ENCODE assay signal across 1 cellular context in genomic region chr10:129898701-129899563, GRCh38.
TF ChIP-seq lines count a peak whose summit lies in the region.

No MANE protein-coding gene starts in this region.

TF ChIP-seq in WTC11, 78 proteins besides CTCF, POLR2A, EP300 and RAD21 (continued from another document):
- no peak for TF ChIP-seq ZSCAN18 (CRISPR knock-in tag; IDR thresholded peaks at IDR 0.05)
- no peak for TF ChIP-seq PRDM15 (CRISPR knock-in tag; IDR thresholded peaks at IDR 0.05)
- TF ChIP-seq ATF1 (CRISPR knock-in tag; IDR thresholded peaks at IDR 0.05): no peak
